ENCODE assay signal across 21 cellular contexts in the genomic region with DNA sequence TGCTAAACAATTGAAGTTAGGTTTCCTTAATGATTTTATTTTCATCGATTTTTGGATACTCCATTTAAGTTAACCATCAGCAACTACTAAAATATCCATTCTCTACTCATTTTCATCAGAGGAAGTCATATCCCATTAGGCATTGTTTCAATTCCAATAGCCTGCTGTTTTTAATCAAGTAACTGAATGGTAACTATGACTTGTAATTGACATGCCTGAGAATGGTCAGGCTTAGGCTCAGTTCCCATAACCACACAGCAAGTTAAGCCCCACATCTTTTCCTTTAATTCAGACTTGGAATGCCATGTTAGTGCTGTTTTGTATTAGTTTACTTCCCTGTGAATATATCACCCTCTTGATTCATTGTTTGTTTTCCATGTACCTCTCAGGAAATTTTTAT.
"Had no signal": no experiment of that assay in that cellular context is flagged by ENCODE, and none has a peak within 500 bp of the region (broad histone marks: within the 10 kb centered on the region; RNA-seq: fewer than 3 reads in every experiment).

No MANE protein-coding gene starts in this region.

- H3K4me1 ChIP-seq: right atrium auricular region had no signal

- H3K27me3 Mint-ChIP-seq: activated B cell treated with CpG ODN at 0.5 μM for 24 hours; activated CD4-positive, alpha-beta memory T cell treated with anti-CD3 and anti-CD28 coated beads for 36 hours; activated CD8-positive, alpha-beta memory T cell treated with anti-CD3 and anti-CD28 coated beads, Interleukin-2, amount 10 ng/mL, durations not matched to agents 7 days and 5 days; dendritic cell treated with granulocyte-macrophage colony-stimulating factor and Interleukin-4, amounts not matched to agents 40 ng/mL and 50 ng/mL, for 4 days; progenitor cell of endocrine pancreas; stimulated activated naive CD8-positive, alpha-beta T cell treated with anti-CD3 and anti-CD28 coated beads, Interleukin-15, Interleukin-2, amounts not matched to agents 100 ng/mL and 50 ng/mL, for 24 hours had no signal

- H3K36me3 ChIP-seq: esophagus muscularis mucosa, right atrium auricular region, suprapubic skin, transverse colon, uterus had no signal

- H3K27ac ChIP-seq: esophagus muscularis mucosa, right atrium auricular region, suprapubic skin, uterus had no signal

- H3K27me3 ChIP-seq: esophagus muscularis mucosa, right atrium auricular region, suprapubic skin, transverse colon, uterus had no signal

- H3K27ac Mint-ChIP-seq: activated CD8-positive, alpha-beta memory T cell treated with anti-CD3 and anti-CD28 coated beads, Interleukin-2, amount 10 ng/mL, durations not matched to agents 7 days and 5 days; dendritic cell treated with granulocyte-macrophage colony-stimulating factor and Interleukin-4, amounts not matched to agents 40 ng/mL and 50 ng/mL, for 4 days; progenitor cell of endocrine pancreas; T-helper 2 cell treated with Interferon-gamma antibody and Interleukin-4, amounts not matched to agents 5 μg/mL and 100 μg/mL, for 36 hours had no signal

- H3K4me3 ChIP-seq: esophagus muscularis mucosa, right atrium auricular region, suprapubic skin, transverse colon, uterus had no signal

- H3K4me3 Mint-ChIP-seq: activated B cell treated with CpG ODN at 0.5 μM for 24 hours; activated CD4-positive, alpha-beta memory T cell treated with anti-CD3 and anti-CD28 coated beads for 36 hours; activated CD8-positive, alpha-beta memory T cell treated with anti-CD3 and anti-CD28 coated beads, Interleukin-2, amount 10 ng/mL, durations not matched to agents 7 days and 5 days; dendritic cell treated with granulocyte-macrophage colony-stimulating factor and Interleukin-4, amounts not matched to agents 40 ng/mL and 50 ng/mL, for 4 days; nephron; stimulated activated naive CD8-positive, alpha-beta T cell treated with anti-CD3 and anti-CD28 coated beads, Interleukin-15, Interleukin-2, amounts not matched to agents 100 ng/mL and 50 ng/mL, for 24 hours; T-helper 2 cell treated with Interferon-gamma antibody and Interleukin-4, amounts not matched to agents 5 μg/mL and 100 μg/mL, for 36 hours had no signal

- H3K9me3 Mint-ChIP-seq: activated B cell treated with CpG ODN at 0.5 μM for 24 hours; activated CD4-positive, alpha-beta memory T cell treated with anti-CD3 and anti-CD28 coated beads for 36 hours; dendritic cell treated with granulocyte-macrophage colony-stimulating factor and Interleukin-4, amounts not matched to agents 40 ng/mL and 50 ng/mL, for 4 days; nephron; T-helper 2 cell treated with Interferon-gamma antibody and Interleukin-4, amounts not matched to agents 5 μg/mL and 100 μg/mL, for 36 hours had no signal

- H3K9me3 ChIP-seq: esophagus muscularis mucosa, right atrium auricular region, suprapubic skin, transverse colon, uterus had no signal

- DNase-seq: activated B cell treated with CpG ODN at 0.5 μM for 24 hours; activated CD4-positive, alpha-beta memory T cell treated with anti-CD3 and anti-CD28 coated beads for 36 hours; activated CD4-positive, alpha-beta T cell treated with anti-CD3 and anti-CD28 coated beads for 4 hours; activated CD8-positive, alpha-beta memory T cell treated with anti-CD3 and anti-CD28 coated beads, Interleukin-2, amount 10 ng/mL, durations not matched to agents 7 days and 5 days; activated naive CD4-positive, alpha-beta T cell treated with Interleukin-2 at 50 U/mL for 16 hours; anterior cingulate cortex; effector CD8-positive, alpha-beta T cell; foreskin melanocyte; hypothalamus; midbrain; nucleus accumbens; transverse colon; uterus had no signal
